In the genomic region with DNA sequence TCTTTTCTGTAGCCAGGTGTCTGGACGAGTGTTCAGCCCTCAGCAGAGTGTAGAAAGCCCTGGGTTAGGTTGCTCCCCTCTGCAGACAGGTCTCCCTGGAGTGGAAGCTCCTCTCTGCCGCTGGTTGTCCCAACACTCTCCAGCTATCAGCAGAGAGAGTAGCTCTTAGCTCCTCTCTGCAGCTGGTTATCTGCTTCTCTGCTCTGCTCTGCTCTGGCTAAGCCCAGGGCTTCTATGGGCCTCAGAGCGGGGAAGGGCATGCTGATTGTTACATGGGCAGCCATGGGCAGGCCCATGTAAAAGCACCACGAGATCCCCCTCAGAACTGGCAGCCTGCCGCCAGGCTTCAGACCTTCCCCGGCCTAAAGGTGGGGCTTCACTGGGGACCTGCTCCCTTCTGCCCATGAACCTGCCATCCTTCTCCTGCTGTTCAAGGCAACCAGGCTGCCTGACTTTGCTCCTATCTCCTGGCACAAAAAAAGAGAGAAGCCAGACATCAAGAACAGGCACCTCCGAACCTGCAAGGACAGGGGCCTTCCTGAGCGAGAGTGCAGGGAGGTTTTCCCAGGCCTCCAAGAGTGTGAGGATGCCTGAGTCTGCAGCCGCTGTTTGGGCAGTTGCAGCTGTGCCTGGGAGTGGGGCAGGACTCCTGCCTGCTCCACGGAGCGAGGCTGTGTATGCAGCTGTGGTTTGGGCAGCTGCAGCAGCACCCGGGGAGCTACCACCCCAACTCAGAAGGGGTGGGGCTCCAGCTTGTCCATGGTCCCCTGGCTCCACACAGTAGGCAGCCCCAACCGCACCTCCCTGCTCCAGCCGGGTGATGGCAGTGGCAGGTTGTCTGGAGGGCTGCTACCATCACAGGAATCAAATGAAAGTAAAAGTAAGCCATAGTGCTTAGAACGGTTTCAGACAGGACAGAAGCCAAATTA, we compare ENCODE assay signal across 11 cellular contexts.
DNase-seq lines count a peak whose midpoint lies in the region; ATAC-seq and TF ChIP-seq lines count a peak whose summit lies in the region.
"Had no signal": no experiment of that assay in that cellular context is flagged by ENCODE, and none has a peak within 500 bp of the region (broad histone marks: within the 10 kb centered on the region; RNA-seq: fewer than 3 reads in every experiment).

No MANE protein-coding gene starts in this region.

- no peaks in the 10 kb centered on the region for H3K27me3 Mint-ChIP-seq in effector memory CD8-positive, alpha-beta T cell
- no peaks in the 10 kb centered on the region for H3K27me3 Mint-ChIP-seq in chondrocyte (ENCODE audit: low read depth)
- H3K27me3 Mint-ChIP-seq: natural killer cell treated with Interleukin-12 subunit alpha and Interleukin-12 subunit beta and Interleukin-15 and Interleukin-18, amount 100 ng/mL, for 72 hours had no signal

- ATAC-seq in effector memory CD8-positive, alpha-beta T cell (replicated peaks): peak; percentile 32
- peak; percentile 32 for ATAC-seq in stimulated activated naive CD8-positive, alpha-beta T cell treated with anti-CD3 and anti-CD28 coated beads, Interleukin-15, Interleukin-2, amounts not matched to agents 100 U/mL and 50 U/mL, for 24 hours
- no peak for ATAC-seq in GM21423 (IDR thresholded peaks at IDR 0.05; ENCODE audit: unreplicated experiment)
- ATAC-seq: A549 had no signal

- TF ChIP-seq CTCF in NB4 (IDR thresholded peaks at IDR 0.05; ENCODE audit: low read depth, low read length): no peak
- TF ChIP-seq CTCF in chondrocyte (IDR thresholded peaks at IDR 0.05): no peak

- H3K9me3 Mint-ChIP-seq in effector memory CD8-positive, alpha-beta T cell: no peaks in the 10 kb centered on the region
- no peaks in the 10 kb centered on the region for H3K9me3 Mint-ChIP-seq in chondrocyte (ENCODE audit: low read depth)
- H3K9me3 Mint-ChIP-seq: natural killer cell treated with Interleukin-12 subunit alpha and Interleukin-12 subunit beta and Interleukin-15 and Interleukin-18, amount 100 ng/mL, for 72 hours had no signal

- no peak for TF ChIP-seq POLR2A in NB4 (IDR thresholded peaks at IDR 0.05; ENCODE audit: extremely low read depth, insufficient read length)

- peaks cover 0 to 4% of the 10 kb centered on the region in 2 donors for H3K4me1 Mint-ChIP-seq in effector memory CD8-positive, alpha-beta T cell (ENCODE audit: low read depth in 2 of 2)
- no peaks in the 10 kb centered on the region for H3K4me1 Mint-ChIP-seq in chondrocyte (ENCODE audit: low read depth)

- no peak overlapping the region for H3K27ac Mint-ChIP-seq in effector memory CD8-positive, alpha-beta T cell
- no peak overlapping the region for H3K27ac Mint-ChIP-seq in chondrocyte (ENCODE audit: unreplicated experiment)
- H3K27ac Mint-ChIP-seq: natural killer cell treated with Interleukin-12 subunit alpha and Interleukin-12 subunit beta and Interleukin-15 and Interleukin-18, amount 100 ng/mL, for 72 hours had no signal

- peak; percentile 2 for DNase-seq in NCI-H345 (lab: John Stamatoyannopoulos, UW)
- no peak for DNase-seq in NCI-H345 treated with DMSO at 0.1 percent for 48 hours (lab: John Stamatoyannopoulos, UW; ENCODE audit: unreplicated experiment)
- DNase-seq in NB4 (ENCODE audit: low read depth): peak; percentile 1
- DNase-seq in effector memory CD8-positive, alpha-beta T cell: no peak
- no peak for DNase-seq in stimulated activated naive CD8-positive, alpha-beta T cell treated with anti-CD3 and anti-CD28 coated beads, Interleukin-15, Interleukin-2, amounts not matched to agents 100 U/mL and 50 U/mL, for 24 hours
- DNase-seq in chondrocyte (ENCODE audit: low spot score): no peak
- no peak for DNase-seq in activated CD4-positive, alpha-beta T cell treated with anti-CD3 and anti-CD28 coated beads, Interleukin-2, amount 50 U/mL, for 48 hours
- DNase-seq: testis had no signal

- no peaks in the 10 kb centered on the region for H3K36me3 Mint-ChIP-seq in effector memory CD8-positive, alpha-beta T cell (ENCODE audit: insufficient read depth)
- no peaks in the 10 kb centered on the region for H3K36me3 Mint-ChIP-seq in chondrocyte (ENCODE audit: low read depth)
- H3K36me3 Mint-ChIP-seq: natural killer cell treated with Interleukin-12 subunit alpha and Interleukin-12 subunit beta and Interleukin-15 and Interleukin-18, amount 100 ng/mL, for 72 hours had no signal

- H3K4me3 Mint-ChIP-seq in effector memory CD8-positive, alpha-beta T cell: no peak overlapping the region
- no peak overlapping the region for H3K4me3 Mint-ChIP-seq in chondrocyte (ENCODE audit: unreplicated experiment)
- H3K4me3 Mint-ChIP-seq: natural killer cell treated with Interleukin-12 subunit alpha and Interleukin-12 subunit beta and Interleukin-15 and Interleukin-18, amount 100 ng/mL, for 72 hours had no signal

- H3K4me3 ChIP-seq in NB4 (ENCODE audit: low read depth, low read length): no peak overlapping the region
- H3K4me3 ChIP-seq: A549, testis had no signal

Comparison
In these comparisons a context has a peak if more than half of its experiments do, and no peak if none do; other contexts are left out.
1. DNase-seq: peak in NCI-H345 (single experiment) and NB4 (single experiment); none in NCI-H345 treated with DMSO at 0.1 percent for 48 hours (single experiment), effector memory CD8-positive, alpha-beta T cell (0 of 3), stimulated activated naive CD8-positive, alpha-beta T cell treated with anti-CD3 and anti-CD28 coated beads, Interleukin-15, Interleukin-2, amounts not matched to agents 100 U/mL and 50 U/mL, for 24 hours (single experiment), chondrocyte (single experiment) and activated CD4-positive, alpha-beta T cell treated with anti-CD3 and anti-CD28 coated beads, Interleukin-2, amount 50 U/mL, for 48 hours (0 of 2).